ENCODE assay signal across 8 cellular contexts in the genomic region with DNA sequence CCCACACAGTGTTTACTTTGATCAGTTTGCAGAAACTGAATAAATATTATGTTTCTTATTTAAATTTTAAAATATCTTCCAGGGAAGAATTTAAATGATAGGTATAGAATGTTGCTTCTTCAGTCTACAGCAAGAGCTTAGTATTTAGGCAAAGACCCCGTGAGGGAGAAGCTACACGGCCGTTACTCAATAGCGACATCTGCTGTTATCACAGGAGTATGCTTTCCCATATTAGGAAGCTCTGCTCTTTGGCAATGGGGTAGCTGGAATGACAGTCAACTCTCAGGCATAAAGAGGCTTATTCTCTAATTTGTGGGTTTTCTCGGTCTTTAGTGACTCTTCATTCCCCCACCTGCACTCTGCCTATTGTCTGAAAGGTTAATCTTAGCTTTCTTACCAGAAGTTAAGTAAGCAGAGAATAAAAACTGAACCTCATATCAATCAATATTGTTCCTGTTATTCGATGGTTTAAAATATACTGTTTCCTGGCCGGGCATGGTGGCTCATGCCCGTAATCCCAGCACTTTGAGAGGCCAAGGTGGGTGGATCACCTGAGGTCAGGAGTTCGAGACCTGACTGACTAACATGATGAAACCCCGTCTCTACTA. TPM values are rescaled to one million over a fixed set of nuclear protein-coding genes. Genes with fewer than 3 reads are reported as not detected.
A peak's percentile ranks its signal among the peaks of the same experiment; 100 is the strongest.
DNase-seq lines count a peak whose midpoint lies in the region; ATAC-seq and TF ChIP-seq lines count a peak whose summit lies in the region.

No MANE protein-coding gene starts in this region.

- H3K4me3 ChIP-seq in GM12864 (ENCODE audit: low read depth, low read length): no peak overlapping the region
- H3K4me3 ChIP-seq in fibroblast of lung (replicated peaks in 1 of 4; ENCODE audit: control extremely low read depth in 1 of 4, insufficient read depth in 1 of 4, low read depth in 3 of 4, low read length in 4 of 4): no peak overlapping the region

- DNase-seq in GM12864 (ENCODE audit: low read depth) (peak; percentile 27), NCI-H345 treated with DMSO at 0.1 percent for 48 hours (lab: John Stamatoyannopoulos, UW; ENCODE audit: unreplicated experiment) (peak; percentile 49), fibroblast of lung (ENCODE audit: low read depth in 2 of 2) (peak; percentile 47 to 79), natural killer cell (no peak)
- DNase-seq in activated CD4-positive, alpha-beta T cell treated with anti-CD3 and anti-CD28 coated beads for 4 hours: peak; percentile 3 to 40

- H3K27me3 ChIP-seq in fibroblast of lung (ENCODE audit: control insufficient read depth, insufficient read depth, low read length): no peaks in the 10 kb centered on the region

- peak; percentile 96 for TF ChIP-seq CTCF in 22Rv1 (IDR thresholded peaks at IDR 0.05)
- TF ChIP-seq CTCF in GM12864 (IDR thresholded peaks at IDR 0.05; ENCODE audit: low read depth, low read length, missing control alignments): peak; percentile 94
- TF ChIP-seq CTCF in fibroblast of lung (conservative IDR thresholded peaks at IDR 0.05 in 1 of 2, IDR thresholded peaks at IDR 0.05 in 1 of 2; ENCODE audit: low read depth in 1 of 2, low read length in 2 of 2): peak; percentile 98
- TF ChIP-seq CTCF in natural killer cell (IDR thresholded peaks at IDR 0.05): peak; percentile 71

- H3K27ac ChIP-seq in 22Rv1 (no peak overlapping the region), fibroblast of lung (ENCODE audit: insufficient read depth, low read length) (no peak overlapping the region)

- H3K79me2 ChIP-seq in fibroblast of lung (ENCODE audit: control insufficient read depth, insufficient read depth, low read length): no peaks in the 10 kb centered on the region

- intact Hi-C loops in natural killer cell (cut with micrococcal nuclease): no loop called here

- H2AFZ ChIP-seq in fibroblast of lung (ENCODE audit: low read length): no peak overlapping the region

- H3K9me3 ChIP-seq in fibroblast of lung (ENCODE audit: control insufficient read depth, insufficient read depth, low read depth, low read length): no peaks in the 10 kb centered on the region

- peaks cover 9 to 11% of the 10 kb centered on the region in 2 donors for H3K27me3 Mint-ChIP-seq in natural killer cell (ENCODE audit: low read depth in 2 of 2)

- no peaks in the 10 kb centered on the region for H3K9me3 Mint-ChIP-seq in natural killer cell

- no peak overlapping the region for H3K4me3 Mint-ChIP-seq in natural killer cell

- H3K9ac ChIP-seq in fibroblast of lung (ENCODE audit: insufficient read depth, low read length): no peak overlapping the region

- H4K20me1 ChIP-seq in fibroblast of lung (ENCODE audit: control insufficient read depth, extremely low read depth, insufficient read depth, low read length): no peaks in the 10 kb centered on the region

- H3K36me3 Mint-ChIP-seq in natural killer cell: no peaks in the 10 kb centered on the region

- H3K4me1 Mint-ChIP-seq in natural killer cell: no peaks in the 10 kb centered on the region

- H3K36me3 ChIP-seq in fibroblast of lung (ENCODE audit: control insufficient read depth, insufficient read depth, low read length): no peaks in the 10 kb centered on the region

- no peak overlapping the region for H3K27ac Mint-ChIP-seq in natural killer cell

- H3K4me1 ChIP-seq in fibroblast of lung (ENCODE audit: control insufficient read depth, extremely low read depth, insufficient read depth, low read length): no peaks in the 10 kb centered on the region

- ATAC-seq in HG03039 (IDR thresholded peaks at IDR 0.05; ENCODE audit: unreplicated experiment): peak; percentile 65
- peak; percentile 71 to 88 (median 81) for ATAC-seq in natural killer cell
- no peak for ATAC-seq in HG03439 (IDR thresholded peaks at IDR 0.05; ENCODE audit: unreplicated experiment)

- H3K4me2 ChIP-seq in fibroblast of lung (ENCODE audit: extremely low read depth, insufficient read depth, low read length): no peak overlapping the region

RNA-seq across cellular contexts. Expression of a gene that starts 13.2 kb away (rescaled TPM):
- total RNA-seq in fibroblast of lung: 33.4 and 42.4 TPM in 2 replicates
- polyA plus RNA-seq in fibroblast of lung: 52.9 and 86.8 TPM in 2 replicates
- 40.5 and 65.1 TPM in 2 replicates for polyA plus RNA-seq in fibroblast of lung (2012)
- 37.9 and 48.1 TPM in 2 replicates for polyA minus RNA-seq in fibroblast of lung (ENCODE audit: low replicate concordance)
- not detected for total RNA-seq in natural killer cell

RNA-seq across cellular contexts. Expression of a gene that starts 39.3 kb away (rescaled TPM):
- 24.4 and 28.9 TPM in 2 replicates for total RNA-seq in fibroblast of lung
- 18.6 and 44.8 TPM in 2 replicates for polyA plus RNA-seq in fibroblast of lung
- polyA plus RNA-seq in fibroblast of lung (2012): 9.7 and 21.1 TPM in 2 replicates
- 4.2 and 5.2 TPM in 2 replicates for polyA minus RNA-seq in fibroblast of lung (ENCODE audit: low replicate concordance)
- total RNA-seq in natural killer cell: 10 to 100 TPM; 30.2 to 36.0 (median 32.3) TPM

Comparison
In these comparisons a context has a peak if more than half of its experiments do, and no peak if none do; other contexts are left out.
1. RNA of a gene that starts 13.2 kb away (total RNA-seq): 33.4 to 42.4 TPM in fibroblast of lung; not detected in natural killer cell; every median in the first group is over 10 times any median in the second.
2. Peak in every context shown above with its lines, with median percentiles within 50 percentile points of each other: CTCF ChIP-seq.